19 cellular contexts compared by ENCODE assay signal in the genomic region with DNA sequence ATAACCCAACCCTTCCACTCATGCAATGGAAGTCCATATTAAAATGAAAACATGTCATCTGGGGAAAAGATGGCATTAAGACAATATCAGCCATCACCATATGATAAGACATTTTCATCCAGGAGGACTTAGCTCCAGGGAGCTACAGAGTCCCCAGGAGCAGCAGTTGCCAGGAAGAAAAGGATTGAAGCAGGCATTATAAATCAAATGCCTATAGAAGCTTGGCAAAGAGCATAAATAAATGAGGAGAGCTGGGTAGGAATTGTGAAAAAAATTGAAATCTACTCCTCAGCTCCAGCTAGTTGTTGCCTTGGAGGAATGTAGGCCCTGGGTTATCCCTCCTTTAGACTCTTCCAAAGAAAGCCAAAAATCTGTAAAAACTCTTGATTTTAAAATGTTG. TPM values are rescaled to one million over a fixed set of nuclear protein-coding genes. Genes with fewer than 3 reads are reported as not detected.
DNase-seq lines count a peak whose midpoint lies in the region; ATAC-seq and TF ChIP-seq lines count a peak whose summit lies in the region.
"Had no signal": no experiment of that assay in that cellular context is flagged by ENCODE, and none has a peak within 500 bp of the region (broad histone marks: within the 10 kb centered on the region; RNA-seq: fewer than 3 reads in every experiment).

No MANE protein-coding gene starts in this region.

- H3K4me1 ChIP-seq in HCT116 (ENCODE audit: control insufficient read depth in 1 of 2, insufficient read depth in 2 of 2, low read length in 2 of 2) (no peaks in the 10 kb centered on the region), esophagus squamous epithelium (peaks cover 0 to 39% (median 8%) of the 10 kb centered on the region in 3 donors), transverse colon (peaks cover 0 to 56% (median 18%) of the 10 kb centered on the region in 4 donors)
- H3K4me1 ChIP-seq: BE2C had no signal

- DNase-seq in HCT116 (ENCODE audit: low read depth, low spot score) (peak; percentile 4), esophagus squamous epithelium (lab: John Stamatoyannopoulos, UW) (no peak), NCI-H2029 (lab: John Stamatoyannopoulos, UW) (no peak), NCI-H510A treated with DMSO at 0.1 percent for 48 hours (lab: John Stamatoyannopoulos, UW) (no peak), transverse colon (no peak)
- DNase-seq: BE2C; CD4-positive, alpha-beta memory T cell; MV-4-11; NCI-H1417 treated with DMSO at 0.1 percent for 48 hours; NCI-H2029 treated with DMSO at 0.1 percent for 48 hours; NCI-H524 treated with DMSO at 0.1 percent for 48 hours; PC-9; SK-N-SH had no signal

- H3K4me3 ChIP-seq in HCT116 (replicated peaks in 1 of 2; ENCODE audit: low read depth in 1 of 2, low read length in 2 of 2) (no peak overlapping the region), esophagus squamous epithelium (no peak overlapping the region), transverse colon (no peak overlapping the region)
- H3K4me3 ChIP-seq: HAP-1, PC-9 had no signal

- no peak overlapping the region for H3K9ac ChIP-seq in HCT116 (ENCODE audit: low read length)
- H3K9ac ChIP-seq: SK-N-SH had no signal

- no peaks in the 10 kb centered on the region for H3K9me2 ChIP-seq in HCT116 (ENCODE audit: insufficient read depth)
- H3K9me2 ChIP-seq: SK-N-SH had no signal

- H3K36me3 Mint-ChIP-seq in brain, result peaks cover 53% of the 10 kb centered on the region
- H3K36me3 Mint-ChIP-seq: CD4-positive, alpha-beta memory T cell had no signal

- H3K36me3 ChIP-seq in HCT116 (ENCODE audit: control insufficient read depth in 1 of 2, insufficient read depth in 2 of 2, low read length in 2 of 2) (no peaks in the 10 kb centered on the region), esophagus squamous epithelium (peaks cover 0 to 8% (median 0%) of the 10 kb centered on the region in 3 donors), transverse colon (no peaks in the 10 kb centered on the region)
- H3K36me3 ChIP-seq: HAP-1 had no signal

- intact Hi-C loops in HCT116 (cut with micrococcal nuclease), result no loop called here
- intact Hi-C loops in esophagus squamous epithelium (cut with DNase I), result no loop called here
- intact Hi-C loops in transverse colon (cut with DNase I; ENCODE audit: low total_unique reads), result no loop called here

- no peak for TF ChIP-seq POLR2A in HCT116 (IDR thresholded peaks at IDR 0.05; ENCODE audit: borderline replicate concordance, extremely low read depth, insufficient read depth, insufficient read length)
- no peak for TF ChIP-seq POLR2A in esophagus squamous epithelium (IDR thresholded peaks at IDR 0.05)
- no peak for TF ChIP-seq POLR2A in transverse colon (IDR thresholded peaks at IDR 0.05)

- CTCF ChIA-PET in HCT116 (lab: Charles Lee), result no interaction called here

- H2AFZ ChIP-seq in HCT116 (ENCODE audit: low read depth, low read length, poor library complexity, severe bottlenecking), result no peak overlapping the region
- H2AFZ ChIP-seq: PC-9 had no signal

- POLR2A ChIA-PET in HCT116 (lab: Charles Lee), result no interaction called here

- 0 out of 2 replicates have a peak, but pooled peaks cover 4% of the 10 kb centered on the region for H3K27me3 ChIP-seq in HCT116 (ENCODE audit: insufficient read depth, low read length)
- no peaks in the 10 kb centered on the region for H3K27me3 ChIP-seq in layer of hippocampus (ENCODE audit: control insufficient read depth, insufficient read depth, low read length)
- H3K27me3 ChIP-seq in esophagus squamous epithelium, result no peaks in the 10 kb centered on the region
- no peaks in the 10 kb centered on the region for H3K27me3 ChIP-seq in transverse colon
- H3K27me3 ChIP-seq: BE2C had no signal

- H4K20me1 ChIP-seq in HCT116 (ENCODE audit: insufficient read depth), result no peaks in the 10 kb centered on the region

- no peak overlapping the region for H3K4me2 ChIP-seq in HCT116 (ENCODE audit: low read length)
- H3K4me2 ChIP-seq: PC-9, SK-N-SH had no signal

- ATAC-seq in HCT116, result no peak

- H3K4me1 Mint-ChIP-seq in brain, result peaks cover 66% of the 10 kb centered on the region
- H3K4me1 Mint-ChIP-seq: CD4-positive, alpha-beta memory T cell; IgD-negative memory B cell had no signal

- H3K4me3 Mint-ChIP-seq in brain, result peak overlapping the region in 3 of 5 experiments; percentile 21 to 72 (median 51)
- H3K4me3 Mint-ChIP-seq: CD4-positive, alpha-beta memory T cell; IgD-negative memory B cell had no signal

- no peak for TF ChIP-seq EP300 in transverse colon (IDR thresholded peaks at IDR 0.05; ENCODE audit: low read depth)

- no peaks in the 10 kb centered on the region for H3K79me2 ChIP-seq in HCT116 (ENCODE audit: insufficient read depth, low read length)

- in situ Hi-C loops in transverse colon (cut with MboI; ENCODE audit: low pct_ligation_motif_present in 1 of 4, low pct_unique_long_range_greater_than_20kb in 1 of 4, low sequenced_read_pairs in 3 of 4), result no loop called here

- peaks cover 2 to 10% (median 5%) of the 10 kb centered on the region in 5 experiments for H3K9me3 Mint-ChIP-seq in brain
- H3K9me3 Mint-ChIP-seq: IgD-negative memory B cell had no signal

- no peaks in the 10 kb centered on the region for H3K9me3 ChIP-seq in HCT116 (ENCODE audit: control insufficient read depth in 1 of 2, insufficient read depth in 1 of 2, low read depth in 1 of 2, low read length in 2 of 2)
- H3K9me3 ChIP-seq in esophagus squamous epithelium, result no peaks in the 10 kb centered on the region
- no peaks in the 10 kb centered on the region for H3K9me3 ChIP-seq in transverse colon
- H3K9me3 ChIP-seq: BE2C, HAP-1, SK-N-SH had no signal

- peak overlapping the region; percentile 63 to 86 (median 74) for H3K27ac Mint-ChIP-seq in brain
- H3K27ac Mint-ChIP-seq: CD4-positive, alpha-beta memory T cell; IgD-negative memory B cell had no signal

- no TSS peak for BruUV-seq in HCT116 (replicated peaks; lab: Mats Ljungman, UMichigan)

- RAD21 ChIA-PET in HCT116 (lab: Charles Lee; ENCODE audit: low non-redundant PET in 1 of 2, low total read pairs in 2 of 2, uncharacterized antibody in 2 of 2, unreplicated experiment in 2 of 2), result interaction anchor here in 1 of 2 experiments (0.6 kb wide), 1 partner anchor 146 kb away, joined by 6 read pairs; no protein-coding TSS in a partner anchor

- no peak for TF ChIP-seq RAD21 in HCT116 (IDR thresholded peaks at IDR 0.05; ENCODE audit: low read depth)

- H3K27ac ChIP-seq in 22Rv1, result peak overlapping the region; percentile 51
- H3K27ac ChIP-seq in HCT116 (ENCODE audit: low read depth, low read length), result no peak overlapping the region
- H3K27ac ChIP-seq in layer of hippocampus (ENCODE audit: low read depth, low read length), result peak overlapping the region; percentile 58
- H3K27ac ChIP-seq in esophagus squamous epithelium, result peak overlapping the region in 1 of 4 donors; percentile 64
- no peak overlapping the region for H3K27ac ChIP-seq in transverse colon
- H3K27ac ChIP-seq: PC-9 had no signal

- H3K27me3 Mint-ChIP-seq in brain, result no peaks in the 10 kb centered on the region
- H3K27me3 Mint-ChIP-seq: CD4-positive, alpha-beta memory T cell had no signal

- no peak for TF ChIP-seq CTCF in 22Rv1 (IDR thresholded peaks at IDR 0.05)
- no peak for TF ChIP-seq CTCF in HCT116 (IDR thresholded peaks at IDR 0.05 in 2 of 3, conservative IDR thresholded peaks at IDR 0.05 in 1 of 3; ENCODE audit: borderline replicate concordance in 1 of 3, insufficient read depth in 1 of 3, low read depth in 2 of 3, low read length in 2 of 3)
- TF ChIP-seq CTCF in brain (conservative IDR thresholded peaks at IDR 0.05), result no peak
- TF ChIP-seq CTCF in esophagus squamous epithelium (IDR thresholded peaks at IDR 0.05), result no peak
- TF ChIP-seq CTCF in transverse colon (IDR thresholded peaks at IDR 0.05), result no peak

TF ChIP-seq in HCT116, 20 proteins besides CTCF, POLR2A, EP300 and RAD21:
- TF ChIP-seq SRF (IDR thresholded peaks at IDR 0.05; ENCODE audit: low read depth) (0 out of 2 replicates have a peak, but pooled peaks have one; percentile 10), EZH2phosphoT487 (IDR thresholded peaks at IDR 0.05; ENCODE audit: borderline replicate concordance) (no peak)

RNA-seq across cellular contexts. Expression of gene FAM13C, which starts 42.5 kb away (rescaled TPM):
- total RNA-seq in HCT116 (2021; ENCODE audit: unreplicated experiment), result 0.42 TPM
- polyA plus RNA-seq in HCT116 (2012), result not detected in 2 replicates
- polyA plus RNA-seq in brain (ENCODE audit: insufficient read depth, low read depth, low replicate concordance), result 12.7 TPM
- total RNA-seq in esophagus squamous epithelium, result 10 to 100 TPM in 1 of 4 donors, 1 to 10 TPM in 3; 2.8 to 26.9 (median 7.1) TPM
- 1 to 10 TPM; 5.6 to 9.7 (median 6.1) TPM for total RNA-seq in transverse colon
- total RNA-seq: CD4-positive, alpha-beta memory T cell; HT-29; PC-9 had no signal
- polyA plus RNA-seq: CD4-positive, alpha-beta memory T cell; IgD-negative memory B cell had no signal

Comparison
In these comparisons a context has a peak if more than half of its experiments do, and no peak if none do; other contexts are left out.
1. H3K27ac ChIP-seq: peak in 22Rv1 (single experiment) and layer of hippocampus (single experiment); none in HCT116 (single experiment) and transverse colon (0 of 4).